Comparison of ENCODE assay signal across 1 cellular context in genomic region chr16:89217138-89217387, GRCh38.
TF ChIP-seq lines count a peak whose summit lies in the region.

No MANE protein-coding gene starts in this region.

TF ChIP-seq in GM12878, 131 proteins besides CTCF, POLR2A, EP300 and RAD21:
- no peak for TF ChIP-seq ATF7 (IDR thresholded peaks at IDR 0.05; ENCODE audit: low read depth)
- TF ChIP-seq CEBPB (IDR thresholded peaks at IDR 0.05; ENCODE audit: borderline replicate concordance in 1 of 2, low read depth in 2 of 2, low read length in 2 of 2): no peak
